29 cellular contexts compared by ENCODE assay signal in genomic region chr12:46790066-46790465, GRCh38. TPM values are rescaled to one million over a fixed set of nuclear protein-coding genes. Genes with fewer than 3 reads are reported as not detected.
"Had no signal": no experiment of that assay in that cellular context is flagged by ENCODE, and none has a peak within 500 bp of the region (broad histone marks: within the 10 kb centered on the region; RNA-seq: fewer than 3 reads in every experiment).

No MANE protein-coding gene starts in this region.

- FAIRE-seq: keratinocyte had no signal

- DNase-seq: colonic mucosa; effector CD8-positive, alpha-beta T cell; endodermal cell; foreskin fibroblast; gastrocnemius medialis; head of caudate nucleus; left ventricle myocardium superior; lower lobe of right lung; natural killer cell; occipital lobe; ovary; posterior cingulate gyrus; psoas muscle; retina; right lobe of liver; stimulated activated CD4-positive, alpha-beta T cell treated with anti-CD3 and anti-CD28 coated beads, Interleukin-12 subunit alpha, Interleukin-12 subunit beta, amount 100 ng/mL, for 4 hours; stimulated activated CD4-positive, alpha-beta T cell treated with anti-CD3 and anti-CD28 coated beads, Interleukin-1b, Interleukin-23, amount 100 ng/mL, for 48 hours; stimulated activated CD4-positive, alpha-beta T cell treated with anti-CD3 and anti-CD28 coated beads, Interleukin-4, amount 100 ng/mL, for 1 hour; stimulated activated CD8-positive, alpha-beta memory T cell treated with anti-CD3 and anti-CD28 coated beads, Interleukin-4, amount 100 ng/mL, for 48 hours; stimulated activated naive CD4-positive, alpha-beta T cell; stomach; thyroid gland; trophoblast cell had no signal

- H3K4me3 ChIP-seq: colonic mucosa, gastrocnemius medialis, lower lobe of right lung, ovary, psoas muscle, right lobe of liver, smooth muscle cell, stomach, thyroid gland had no signal

- H3K9me3 ChIP-seq: colonic mucosa, gastrocnemius medialis, lower lobe of right lung, ovary, psoas muscle, right lobe of liver, stomach had no signal

- H3K4me1 ChIP-seq: colonic mucosa, lower lobe of right lung, thyroid gland had no signal

- H3K27ac ChIP-seq: colonic mucosa, epithelial cell of prostate, lower lobe of right lung, ovary, psoas muscle, stomach, thyroid gland had no signal

- H3K27me3 ChIP-seq: colonic mucosa, gastrocnemius medialis, ovary, right lobe of liver, stomach, thyroid gland had no signal

- H3K4me2 ChIP-seq: smooth muscle cell had no signal

- ATAC-seq: esophagus mucosa, gastrocnemius medialis, left ventricle myocardium superior, lower lobe of right lung, natural killer cell, psoas muscle, right lobe of liver had no signal

- H3K36me3 ChIP-seq: colonic mucosa, gastrocnemius medialis, lower lobe of right lung, ovary, stomach, thyroid gland had no signal

RNA-seq across cellular contexts. Expression of gene SLC38A4, which starts 35.7 kb away (rescaled TPM):
- total RNA-seq: glomerular endothelial cell, natural killer cell had no signal
- polyA plus RNA-seq: neural cell had no signal
